8 cellular contexts compared by ENCODE assay signal in genomic region chr17:39450051-39450450, GRCh38. TPM values are rescaled to one million over a fixed set of nuclear protein-coding genes. Genes with fewer than 3 reads are reported as not detected.
DNase-seq lines count a peak whose midpoint lies in the region; ATAC-seq, FAIRE-seq and TF ChIP-seq lines count a peak whose summit lies in the region.

No MANE protein-coding gene starts in this region.

- H3K4me1 ChIP-seq in fibroblast of lung (ENCODE audit: control insufficient read depth, extremely low read depth, insufficient read depth, low read length), result no peaks in the 10 kb centered on the region

- H3K9ac ChIP-seq in fibroblast of lung (ENCODE audit: insufficient read depth, low read length), result no peak overlapping the region

- intact Hi-C loops in sciatic nerve (cut with DNase I), result no loop called here

- H3K9me3 ChIP-seq in fibroblast of lung (ENCODE audit: control insufficient read depth, insufficient read depth, low read depth, low read length), result no peaks in the 10 kb centered on the region

- H3K36me3 ChIP-seq in fibroblast of lung (ENCODE audit: control insufficient read depth, insufficient read depth, low read length), result peaks cover 2% of the 10 kb centered on the region

- DNase-seq in GM12864 (ENCODE audit: low read depth), result no peak
- peak; percentile 52 for DNase-seq in RKO (ENCODE audit: low spot score)
- DNase-seq in fibroblast of lung (ENCODE audit: low read depth in 2 of 2), result no peak
- DNase-seq in sciatic nerve (ENCODE audit: low spot score), result peak; percentile 31
- no peak for DNase-seq in NCI-H1417 (lab: John Stamatoyannopoulos, UW)
- no peak for DNase-seq in HTR-8/SVneo (ENCODE audit: insufficient read length, low spot score)

- peak overlapping the region; percentile 22 for H3K27ac ChIP-seq in fibroblast of lung (ENCODE audit: insufficient read depth, low read length)

- H3K27me3 ChIP-seq in fibroblast of lung (ENCODE audit: control insufficient read depth, insufficient read depth, low read length), result no peaks in the 10 kb centered on the region

- ATAC-seq in sciatic nerve, result no peak
- ATAC-seq in GM21737 (IDR thresholded peaks at IDR 0.05; ENCODE audit: unreplicated experiment), result no peak
- ATAC-seq in HG03175 (IDR thresholded peaks at IDR 0.05; ENCODE audit: unreplicated experiment), result no peak

- FAIRE-seq in HTR-8/SVneo (lab: Jason Lieb, UNC), result no peak

- peak overlapping the region; percentile 99; the same call in 1 of the 2 replicates for H3K4me3 ChIP-seq in GM12864 (ENCODE audit: low read depth, low read length)
- peak overlapping the region; percentile 63 to 99 (median 76) for H3K4me3 ChIP-seq in fibroblast of lung (replicated peaks in 1 of 4; ENCODE audit: control extremely low read depth in 1 of 4, insufficient read depth in 1 of 4, low read depth in 3 of 4, low read length in 4 of 4)

- H2AFZ ChIP-seq in fibroblast of lung (ENCODE audit: low read length), result no peak overlapping the region

- H3K4me2 ChIP-seq in fibroblast of lung (ENCODE audit: extremely low read depth, insufficient read depth, low read length), result peak overlapping the region; percentile 85

- TF ChIP-seq CTCF in GM12864 (IDR thresholded peaks at IDR 0.05; ENCODE audit: low read depth, low read length, missing control alignments) (no peak), fibroblast of lung (conservative IDR thresholded peaks at IDR 0.05 in 1 of 2, IDR thresholded peaks at IDR 0.05 in 1 of 2; ENCODE audit: low read depth in 1 of 2, low read length in 2 of 2) (no peak)

- no peaks in the 10 kb centered on the region for H4K20me1 ChIP-seq in fibroblast of lung (ENCODE audit: control insufficient read depth, extremely low read depth, insufficient read depth, low read length)

- peaks cover 33% of the 10 kb centered on the region for H3K79me2 ChIP-seq in fibroblast of lung (ENCODE audit: control insufficient read depth, insufficient read depth, low read length)

RNA-seq across cellular contexts. Expression of gene MED1, which starts 1.0 kb away (rescaled TPM):
- total RNA-seq in fibroblast of lung (20.5 and 28.4 TPM in 2 replicates), sciatic nerve (36.4 TPM)
- 32.3 and 36.5 TPM in 2 replicates for polyA plus RNA-seq in fibroblast of lung
- 20.7 and 23.2 TPM in 2 replicates for polyA plus RNA-seq in fibroblast of lung (2012)
- polyA minus RNA-seq in fibroblast of lung (ENCODE audit: low replicate concordance), result 15.6 and 26.9 TPM in 2 replicates

RNA-seq across cellular contexts. Expression of gene CDK12, which starts 11.2 kb away (rescaled TPM):
- total RNA-seq in fibroblast of lung (19.3 and 24.9 TPM in 2 replicates), sciatic nerve (65.2 TPM)
- polyA plus RNA-seq in fibroblast of lung, result 19.4 and 22.2 TPM in 2 replicates
- 17.2 and 20.2 TPM in 2 replicates for polyA plus RNA-seq in fibroblast of lung (2012)
- polyA minus RNA-seq in fibroblast of lung (ENCODE audit: low replicate concordance), result 49.8 and 68.2 TPM in 2 replicates

RNA-seq across cellular contexts. Expression of gene FBXL20, which starts 48.6 kb away (rescaled TPM):
- total RNA-seq in fibroblast of lung (11.3 and 14.5 TPM in 2 replicates), sciatic nerve (29.1 TPM)
- polyA plus RNA-seq in fibroblast of lung, result 4.2 and 7.6 TPM in 2 replicates
- polyA plus RNA-seq in fibroblast of lung (2012), result 4.1 and 5.4 TPM in 2 replicates
- 16.5 and 43.4 TPM in 2 replicates for polyA minus RNA-seq in fibroblast of lung (ENCODE audit: low replicate concordance)

Comparison
In these comparisons a context has a peak if more than half of its experiments do, and no peak if none do; other contexts are left out.
1. DNase-seq: peak in RKO (single experiment) and sciatic nerve (single experiment); none in GM12864 (single experiment), fibroblast of lung (0 of 2), NCI-H1417 (0 of 3) and HTR-8/SVneo (single experiment).